In genomic region chr16:70692481-70693203, GRCh38 we compare ENCODE assay signal across 1 cellular context.
TF ChIP-seq lines count a peak whose summit lies in the region.

No MANE protein-coding gene starts in this region.

TF ChIP-seq in H1, 55 proteins besides CTCF, POLR2A, EP300 and RAD21 (continued from another document):
- TF ChIP-seq, protein P1, sequence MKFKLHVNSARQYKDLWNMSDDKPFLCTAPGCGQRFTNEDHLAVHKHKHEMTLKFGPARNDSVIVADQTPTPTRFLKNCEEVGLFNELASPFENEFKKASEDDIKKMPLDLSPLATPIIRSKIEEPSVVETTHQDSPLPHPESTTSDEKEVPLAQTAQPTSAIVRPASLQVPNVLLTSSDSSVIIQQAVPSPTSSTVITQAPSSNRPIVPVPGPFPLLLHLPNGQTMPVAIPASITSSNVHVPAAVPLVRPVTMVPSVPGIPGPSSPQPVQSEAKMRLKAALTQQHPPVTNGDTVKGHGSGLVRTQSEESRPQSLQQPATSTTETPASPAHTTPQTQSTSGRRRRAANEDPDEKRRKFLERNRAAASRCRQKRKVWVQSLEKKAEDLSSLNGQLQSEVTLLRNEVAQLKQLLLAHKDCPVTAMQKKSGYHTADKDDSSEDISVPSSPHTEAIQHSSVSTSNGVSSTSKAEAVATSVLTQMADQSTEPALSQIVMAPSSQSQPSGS (IDR thresholded peaks at IDR 0.05; ENCODE audit: low read length): no peak
- TF ChIP-seq TCF12 (IDR thresholded peaks at IDR 0.05; ENCODE audit: low read depth, low read length): no peak
- TF ChIP-seq RBBP5 (IDR thresholded peaks at IDR 0.05; ENCODE audit: borderline replicate concordance, low read depth, low read length): no peak
- no peak for TF ChIP-seq PHF8 (conservative IDR thresholded peaks at IDR 0.05; ENCODE audit: low read depth, low read length)
- no peak for TF ChIP-seq RNF2 (IDR thresholded peaks at IDR 0.05; ENCODE audit: borderline replicate concordance, low read depth, low read length, missing control alignments, poor library complexity, severe bottlenecking)
- no peak for TF ChIP-seq CEBPB (IDR thresholded peaks at IDR 0.05; ENCODE audit: low read depth, low read length)
- no peak for TF ChIP-seq CHD1 (IDR thresholded peaks at IDR 0.05; ENCODE audit: low read depth, low read length)
- TF ChIP-seq BACH1 (IDR thresholded peaks at IDR 0.05; ENCODE audit: low read length): no peak
- TF ChIP-seq BCL11A (IDR thresholded peaks at IDR 0.05; ENCODE audit: low read depth in 2 of 2, low read length in 2 of 2): no peak
- no peak for TF ChIP-seq SRF (IDR thresholded peaks at IDR 0.05; ENCODE audit: low read depth, low read length)
- no peak for TF ChIP-seq MAX (IDR thresholded peaks at IDR 0.05)
- no peak for TF ChIP-seq TBP (IDR thresholded peaks at IDR 0.05; ENCODE audit: low read depth, low read length)
- TF ChIP-seq EGR1 (IDR thresholded peaks at IDR 0.05; ENCODE audit: borderline replicate concordance, low read depth, low read length): no peak
TF ChIP-seq in H1: peak in this region for 0.
